In genomic region chr2:41414486-41415230, GRCh38 we compare ENCODE assay signal across 8 cellular contexts.
DNase-seq lines count a peak whose midpoint lies in the region; ATAC-seq and TF ChIP-seq lines count a peak whose summit lies in the region.

No MANE protein-coding gene starts in this region.

- no peaks in the 10 kb centered on the region for H3K4me1 ChIP-seq in BE2C

- TF ChIP-seq CTCF in BE2C (IDR thresholded peaks at IDR 0.05; ENCODE audit: low read depth, low read length) (peak; percentile 89), osteocyte (IDR thresholded peaks at IDR 0.05) (peak; percentile 66)

- ATAC-seq in GM18499 (IDR thresholded peaks at IDR 0.05; ENCODE audit: insufficient read depth, unreplicated experiment) (peak; percentile 48), HG03139 (IDR thresholded peaks at IDR 0.05; ENCODE audit: unreplicated experiment) (peak; percentile 54)

- H3K36me3 ChIP-seq in BE2C: no peaks in the 10 kb centered on the region

- no peaks in the 10 kb centered on the region for H3K9me3 Mint-ChIP-seq in osteocyte (ENCODE audit: unreplicated experiment)

- H3K27me3 ChIP-seq in BE2C: no peaks in the 10 kb centered on the region

- H3K27me3 Mint-ChIP-seq in osteocyte (ENCODE audit: unreplicated experiment): peaks cover 24% of the 10 kb centered on the region

- no peak overlapping the region for H3K4me3 Mint-ChIP-seq in osteocyte (ENCODE audit: unreplicated experiment)

- no peak overlapping the region for H3K27ac Mint-ChIP-seq in osteocyte (ENCODE audit: unreplicated experiment)

- H3K9me3 ChIP-seq in BE2C: no peaks in the 10 kb centered on the region

- H3K4me1 Mint-ChIP-seq in osteocyte (ENCODE audit: unreplicated experiment): no peaks in the 10 kb centered on the region

- DNase-seq in BE2C (peak; percentile 44), NCI-H82 (lab: John Stamatoyannopoulos, UW) (peak; percentile 86), ecto neural progenitor cell (ENCODE audit: low spot score) (peak; percentile 52), osteocyte (ENCODE audit: extremely low spot score, unreplicated experiment) (no peak)
- no peak for DNase-seq in activated CD8-positive, alpha-beta memory T cell treated with anti-CD3 and anti-CD28 coated beads, Interleukin-2, amount 50 U/mL, for 4 hours
- DNase-seq in activated CD4-positive, alpha-beta T cell treated with anti-CD3 and anti-CD28 coated beads for 4 hours: no peak

- no peak overlapping the region for H3K4me3 ChIP-seq in BE2C (ENCODE audit: low read depth, low read length)

- H3K36me3 Mint-ChIP-seq in osteocyte (ENCODE audit: unreplicated experiment): no peaks in the 10 kb centered on the region

Comparison
In these comparisons a context has a peak if more than half of its experiments do, and no peak if none do; other contexts are left out.
1. DNase-seq: peak in BE2C (single experiment), NCI-H82 (single experiment) and ecto neural progenitor cell (single experiment); none in osteocyte (single experiment), activated CD8-positive, alpha-beta memory T cell treated with anti-CD3 and anti-CD28 coated beads, Interleukin-2, amount 50 U/mL, for 4 hours (single experiment) and activated CD4-positive, alpha-beta T cell treated with anti-CD3 and anti-CD28 coated beads for 4 hours (0 of 2).